Comparison of ENCODE assay signal across 34 cellular contexts in genomic region chr15:73120269-73120668, GRCh38.
"Had no signal": no experiment of that assay in that cellular context is flagged by ENCODE, and none has a peak within 500 bp of the region (broad histone marks: within the 10 kb centered on the region; RNA-seq: fewer than 3 reads in every experiment).

No MANE protein-coding gene starts in this region.

- H3K9me3 Mint-ChIP-seq: activated CD4-positive, alpha-beta memory T cell treated with anti-CD3 and anti-CD28 coated beads for 36 hours; activated CD4-positive, alpha-beta T cell treated with anti-CD3 and anti-CD28 coated beads, Interleukin-2, amount 10 ng/mL, durations not matched to agents 7 days and 5 days; activated naive CD4-positive, alpha-beta T cell treated with anti-CD3 and anti-CD28 coated beads for 36 hours; activated naive CD4-positive, alpha-beta T cell treated with anti-CD3 and anti-CD28 coated beads, Interleukin-2, amount 50 U/mL, for 72 hours; activated T-cell treated with anti-CD3 and anti-CD28 coated beads, Interleukin-2, amount 50 U/mL, for 4 hours; activated T-helper 1 cell treated with anti-CD3 and anti-CD28 coated beads, Interleukin-12 subunit alpha, Interleukin-12 subunit beta, Interleukin-2, Interleukin-4 antibody, amounts not matched to agents 30 ng/mL and 10 ng/mL and 1 ng/mL, durations not matched to agents 14 hours and 24 hours and 36 hours; T-helper 1 cell treated with Interleukin-12 subunit alpha and Interleukin-12 subunit beta and Interleukin-4 antibody, amounts not matched to agents 30 μg/mL and 1 μg/mL, for 36 hours; T-helper 2 cell treated with Interferon-gamma antibody and Interleukin-4, amounts not matched to agents 5 μg/mL and 100 μg/mL, for 36 hours had no signal

- H3K27me3 Mint-ChIP-seq: activated CD4-positive, alpha-beta memory T cell treated with anti-CD3 and anti-CD28 coated beads for 36 hours; activated CD4-positive, alpha-beta T cell treated with anti-CD3 and anti-CD28 coated beads for 36 hours had no signal

- ATAC-seq: activated CD4-positive, alpha-beta T cell treated with anti-CD3 and anti-CD28 coated beads for 36 hours; activated naive CD4-positive, alpha-beta T cell treated with anti-CD3 and anti-CD28 coated beads, Interleukin-2, amount 50 U/mL, for 72 hours; activated T-cell treated with anti-CD3 and anti-CD28 coated beads, Interleukin-2, amount 50 U/mL, for 4 hours; body of pancreas; Panc1 had no signal

- H3K4me1 ChIP-seq: adrenal gland, body of pancreas, breast epithelium, SJCRH30 had no signal

- FAIRE-seq: astrocyte, TTC549 had no signal

- DNase-seq: activated CD4-positive, alpha-beta memory T cell treated with anti-CD3 and anti-CD28 coated beads for 36 hours; activated CD4-positive, alpha-beta T cell treated with anti-CD3 and anti-CD28 coated beads for 36 hours; activated CD4-positive, alpha-beta T cell treated with anti-CD3 and anti-CD28 coated beads, Interleukin-2, amount 10 ng/mL, durations not matched to agents 7 days and 5 days; activated CD8-positive, alpha-beta memory T cell treated with anti-CD3 and anti-CD28 coated beads, Interleukin-2, amount 50 U/mL, for 4 hours; activated gamma-delta T cell treated with Interleukin-2 at 50 U/mL for 16 hours; activated naive CD4-positive, alpha-beta T cell treated with anti-CD3 and anti-CD28 coated beads for 36 hours; activated T-cell treated with anti-CD3 and anti-CD28 coated beads for 4 hours; activated T-cell treated with anti-CD3 and anti-CD28 coated beads, Interleukin-2, amount 50 U/mL, for 4 hours; adrenal gland; body of pancreas; Kasumi-1; KG1; MM.1S; NCI-H1092 treated with DMSO at 0.1 percent for 48 hours; NCI-H146; NCI-H187; NCI-H2081; NCI-H2171 treated with DMSO at 0.1 percent for 48 hours; NCI-H2227 treated with DMSO at 0.1 percent for 48 hours; NCI-H446; NCI-H510A treated with DMSO at 0.1 percent for 48 hours; NCI-H526 treated with DMSO at 0.1 percent for 48 hours; NCI-H774; SHP77; SJCRH30 had no signal

- H3K4me3 Mint-ChIP-seq: activated CD4-positive, alpha-beta memory T cell treated with anti-CD3 and anti-CD28 coated beads for 36 hours; activated CD4-positive, alpha-beta T cell treated with anti-CD3 and anti-CD28 coated beads for 36 hours; activated CD4-positive, alpha-beta T cell treated with anti-CD3 and anti-CD28 coated beads, Interleukin-2, amount 10 ng/mL, durations not matched to agents 7 days and 5 days; activated naive CD4-positive, alpha-beta T cell treated with anti-CD3 and anti-CD28 coated beads for 36 hours; activated T-cell treated with anti-CD3 and anti-CD28 coated beads, Interleukin-2, amount 50 U/mL, for 4 hours; activated T-helper 1 cell treated with anti-CD3 and anti-CD28 coated beads, Interleukin-12 subunit alpha, Interleukin-12 subunit beta, Interleukin-2, Interleukin-4 antibody, amounts not matched to agents 30 ng/mL and 10 ng/mL and 1 ng/mL, durations not matched to agents 14 hours and 24 hours and 36 hours; T-helper 1 cell treated with Interleukin-12 subunit alpha and Interleukin-12 subunit beta and Interleukin-4 antibody, amounts not matched to agents 30 μg/mL and 1 μg/mL, for 36 hours; T-helper 2 cell treated with Interferon-gamma antibody and Interleukin-4, amounts not matched to agents 5 μg/mL and 100 μg/mL, for 36 hours had no signal

- H3K36me3 Mint-ChIP-seq: activated naive CD4-positive, alpha-beta T cell treated with anti-CD3 and anti-CD28 coated beads, Interleukin-2, amount 50 U/mL, for 72 hours had no signal

- H3K4me3 ChIP-seq: adrenal gland, body of pancreas, breast epithelium, SJCRH30, SK-N-MC had no signal

- H3K27ac Mint-ChIP-seq: activated CD4-positive, alpha-beta memory T cell treated with anti-CD3 and anti-CD28 coated beads for 36 hours; activated CD4-positive, alpha-beta T cell treated with anti-CD3 and anti-CD28 coated beads for 36 hours; activated CD4-positive, alpha-beta T cell treated with anti-CD3 and anti-CD28 coated beads, Interleukin-2, amount 10 ng/mL, durations not matched to agents 7 days and 5 days; activated naive CD4-positive, alpha-beta T cell treated with anti-CD3 and anti-CD28 coated beads for 36 hours; activated naive CD4-positive, alpha-beta T cell treated with anti-CD3 and anti-CD28 coated beads, Interleukin-2, amount 50 U/mL, for 72 hours; activated T-helper 1 cell treated with anti-CD3 and anti-CD28 coated beads, Interleukin-12 subunit alpha, Interleukin-12 subunit beta, Interleukin-2, Interleukin-4 antibody, amounts not matched to agents 30 ng/mL and 10 ng/mL and 1 ng/mL, durations not matched to agents 14 hours and 24 hours and 36 hours; T-helper 1 cell treated with Interleukin-12 subunit alpha and Interleukin-12 subunit beta and Interleukin-4 antibody, amounts not matched to agents 30 μg/mL and 1 μg/mL, for 36 hours; T-helper 2 cell treated with Interferon-gamma antibody and Interleukin-4, amounts not matched to agents 5 μg/mL and 100 μg/mL, for 36 hours had no signal

- H3K36me3 ChIP-seq: adrenal gland, breast epithelium, SJCRH30 had no signal

- H3K4me1 Mint-ChIP-seq: activated CD4-positive, alpha-beta T cell treated with anti-CD3 and anti-CD28 coated beads for 36 hours; activated CD4-positive, alpha-beta T cell treated with anti-CD3 and anti-CD28 coated beads, Interleukin-2, amount 10 ng/mL, durations not matched to agents 7 days and 5 days had no signal

- H3K9me3 ChIP-seq: adrenal gland, body of pancreas, breast epithelium, SJCRH30 had no signal
